7 cellular contexts compared by ENCODE assay signal in genomic region chr9:41234811-41235805, GRCh38. TPM values are rescaled to one million over a fixed set of nuclear protein-coding genes. Genes with fewer than 3 reads are reported as not detected.
DNase-seq lines count a peak whose midpoint lies in the region; ATAC-seq lines count a peak whose summit lies in the region.
"Not testable (repeated sequence)": the region's sequence is repeated elsewhere in the genome, so short reads cannot be mapped to it uniquely, and the experiment has no call there.

No MANE protein-coding gene starts in this region.

- intact Hi-C loops in Right ventricle myocardium superior (cut with DNase I); posterior cingulate gyrus (cut with DNase I): not testable (repeated sequence)

- H3K27me3 Mint-ChIP-seq in T-helper 2 cell treated with Interferon-gamma antibody and Interleukin-4, amounts not matched to agents 5 μg/mL and 100 μg/mL, for 36 hours (ENCODE audit: low read depth); activated naive CD4-positive, alpha-beta T cell treated with anti-CD3 and anti-CD28 coated beads, Interleukin-2, amount 10 ng/mL, durations not matched to agents 7 days and 5 days: not testable (repeated sequence)

- DNase-seq in T-helper 2 cell treated with Interferon-gamma antibody and Interleukin-4, amounts not matched to agents 5 μg/mL and 100 μg/mL, for 36 hours (ENCODE audit: low spot score): peak; percentile 42
- peak; percentile 61 for DNase-seq in activated naive CD4-positive, alpha-beta T cell treated with anti-CD3 and anti-CD28 coated beads, Interleukin-2, amount 10 ng/mL, durations not matched to agents 7 days and 5 days
- DNase-seq in Right ventricle myocardium superior (peak; percentile 47), posterior cingulate gyrus (peak in 7 of 10 donors; percentile 17 to 90 (median 32))

- H3K36me3 Mint-ChIP-seq in T-helper 2 cell treated with Interferon-gamma antibody and Interleukin-4, amounts not matched to agents 5 μg/mL and 100 μg/mL, for 36 hours (ENCODE audit: low read depth); activated naive CD4-positive, alpha-beta T cell treated with anti-CD3 and anti-CD28 coated beads, Interleukin-2, amount 10 ng/mL, durations not matched to agents 7 days and 5 days: not testable (repeated sequence)

- CTCF ChIA-PET in activated naive CD4-positive, alpha-beta T cell treated with anti-CD3 and anti-CD28 coated beads, Interleukin-2, amount 10 ng/mL, durations not matched to agents 7 days and 5 days (lab: Charles Lee): not testable (repeated sequence)

- H3K4me1 Mint-ChIP-seq in T-helper 2 cell treated with Interferon-gamma antibody and Interleukin-4, amounts not matched to agents 5 μg/mL and 100 μg/mL, for 36 hours (ENCODE audit: low read depth); activated naive CD4-positive, alpha-beta T cell treated with anti-CD3 and anti-CD28 coated beads, Interleukin-2, amount 10 ng/mL, durations not matched to agents 7 days and 5 days: not testable (repeated sequence)

- ATAC-seq in GM18511 (IDR thresholded peaks at IDR 0.05; ENCODE audit: unreplicated experiment) (peak; percentile 100), GM21717 (IDR thresholded peaks at IDR 0.05; ENCODE audit: unreplicated experiment) (peak; percentile 100), HG03280 (IDR thresholded peaks at IDR 0.05; ENCODE audit: unreplicated experiment) (peak; percentile 100)
- ATAC-seq in Right ventricle myocardium superior (ENCODE audit: poor library complexity): not testable (repeated sequence)

- peaks cover 23% of the 10 kb centered on the region for H3K9me3 Mint-ChIP-seq in T-helper 2 cell treated with Interferon-gamma antibody and Interleukin-4, amounts not matched to agents 5 μg/mL and 100 μg/mL, for 36 hours
- peaks cover 13% of the 10 kb centered on the region for H3K9me3 Mint-ChIP-seq in activated naive CD4-positive, alpha-beta T cell treated with anti-CD3 and anti-CD28 coated beads, Interleukin-2, amount 10 ng/mL, durations not matched to agents 7 days and 5 days

- not testable (repeated sequence) for H3K27ac Mint-ChIP-seq in T-helper 2 cell treated with Interferon-gamma antibody and Interleukin-4, amounts not matched to agents 5 μg/mL and 100 μg/mL, for 36 hours; activated naive CD4-positive, alpha-beta T cell treated with anti-CD3 and anti-CD28 coated beads, Interleukin-2, amount 10 ng/mL, durations not matched to agents 7 days and 5 days

- peak overlapping the region; percentile 31 for H3K4me3 Mint-ChIP-seq in T-helper 2 cell treated with Interferon-gamma antibody and Interleukin-4, amounts not matched to agents 5 μg/mL and 100 μg/mL, for 36 hours
- H3K4me3 Mint-ChIP-seq in activated naive CD4-positive, alpha-beta T cell treated with anti-CD3 and anti-CD28 coated beads, Interleukin-2, amount 10 ng/mL, durations not matched to agents 7 days and 5 days: not testable (repeated sequence)

RNA-seq across cellular contexts. Expression of gene ZNG1F, which starts 46.0 kb away (rescaled TPM):
- 2.3 TPM for total RNA-seq in Right ventricle myocardium superior
